27 cellular contexts compared by ENCODE assay signal in genomic region chr2:53366570-53366969, GRCh38.
DNase-seq lines count a peak whose midpoint lies in the region; ATAC-seq and TF ChIP-seq lines count a peak whose summit lies in the region.
"Had no signal": no experiment of that assay in that cellular context is flagged by ENCODE, and none has a peak within 500 bp of the region (broad histone marks: within the 10 kb centered on the region; RNA-seq: fewer than 3 reads in every experiment).

No MANE protein-coding gene starts in this region.

- no peak overlapping the region for H3K4me2 ChIP-seq in PC-3 (ENCODE audit: low read length)

- H3K9ac ChIP-seq in PC-3 (ENCODE audit: low read length) = no peak overlapping the region
- H3K9ac ChIP-seq: GM23248 had no signal

- H3K9me3 ChIP-seq in PC-3 (ENCODE audit: low read length) (no peaks in the 10 kb centered on the region), mucosa of descending colon (no peaks in the 10 kb centered on the region)
- H3K9me3 ChIP-seq in effector memory CD4-positive, alpha-beta T cell (ENCODE audit: control insufficient read depth, low read length) = no peaks in the 10 kb centered on the region
- H3K9me3 ChIP-seq: MG63, SJCRH30 had no signal

- TF ChIP-seq CTCF in PC-3 (conservative IDR thresholded peaks at IDR 0.05; ENCODE audit: low read depth, low read length) = no peak
- TF ChIP-seq CTCF in mucosa of descending colon (IDR thresholded peaks at IDR 0.05) = no peak

- no peaks in the 10 kb centered on the region for H3K79me2 ChIP-seq in PC-3 (ENCODE audit: low read length)

- POLR2A ChIA-PET in PC-3 (lab: Charles Lee; ENCODE audit: unreplicated experiment) = no interaction called here

- H3K36me3 ChIP-seq in PC-3 (ENCODE audit: low read depth, low read length) (no peaks in the 10 kb centered on the region), mucosa of descending colon (ENCODE audit: low read depth) (no peaks in the 10 kb centered on the region)
- no peaks in the 10 kb centered on the region for H3K36me3 ChIP-seq in effector memory CD4-positive, alpha-beta T cell (ENCODE audit: control insufficient read depth, insufficient read depth, low read length)
- H3K36me3 ChIP-seq: MG63, SJCRH30 had no signal

- no TSS peak for BruUV-seq in PC-3 (replicated peaks; lab: Mats Ljungman, UMichigan)

- H3F3A ChIP-seq in PC-3 (ENCODE audit: low read length, unreplicated experiment) = no peaks in the 10 kb centered on the region

- DNase-seq in LoVo (ENCODE audit: low spot score) = peak; percentile 20
- DNase-seq in NCI-H2081 (lab: John Stamatoyannopoulos, UW) = peak; percentile 18 to 79
- no peak for DNase-seq in PC-3
- DNase-seq in mucosa of descending colon = peak in 1 of 3 donors; percentile 27
- no peak for DNase-seq in effector memory CD4-positive, alpha-beta T cell
- no peak for DNase-seq in RKO (ENCODE audit: low spot score)
- DNase-seq: C1 segment of cervical spinal cord; CD4-positive, alpha-beta memory T cell; DMS 273 treated with DMSO at 0.1 percent for 48 hours; DMS79; EL; GDM1; GM23248; H7; HFFc6; MG63; NCI-H1436; NCI-H187; NCI-H2107; NCI-H524; OCI-M1; SJCRH30 had no signal

- ATAC-seq in PC-3 (no peak), mucosa of descending colon (peak; percentile 84), HG03039 (IDR thresholded peaks at IDR 0.05; ENCODE audit: unreplicated experiment) (no peak)
- ATAC-seq: GM12878, K562, Right ventricle myocardium inferior, SK-N-SH treated with all-trans-retinoic acid at 6 μM for 48 hours had no signal

- H3K9me2 ChIP-seq in PC-3 (replicated peaks; ENCODE audit: low read length) = no peaks in the 10 kb centered on the region

- intact Hi-C loops in PC-3 (cut with micrococcal nuclease) = no loop called here
- intact Hi-C loops in mucosa of descending colon (cut with DNase I, micrococcal nuclease) = no loop called here

- no peaks in the 10 kb centered on the region for H4K20me1 ChIP-seq in PC-3 (ENCODE audit: low read length)

- peak overlapping the region; percentile 35; the same call in 1 of the 2 replicates for H2AFZ ChIP-seq in PC-3 (ENCODE audit: low read length)
- H2AFZ ChIP-seq: GM23248 had no signal

- H3K27me3 ChIP-seq in PC-3 (ENCODE audit: low read length) = no peaks in the 10 kb centered on the region
- no peaks in the 10 kb centered on the region for H3K27me3 ChIP-seq in effector memory CD4-positive, alpha-beta T cell (replicated peaks; ENCODE audit: control insufficient read depth, insufficient read depth, low read length, poor library complexity, severe bottlenecking)
- H3K27me3 ChIP-seq: MG63, SJCRH30 had no signal

- CTCF ChIA-PET in PC-3 (lab: Charles Lee) = no interaction called here

- H3K4me3 ChIP-seq in PC-3 (ENCODE audit: low read length) (no peak overlapping the region), mucosa of descending colon (no peak overlapping the region)
- H3K4me3 ChIP-seq in effector memory CD4-positive, alpha-beta T cell (ENCODE audit: insufficient read depth, low read depth, low read length, poor library complexity, severe bottlenecking) = no peak overlapping the region
- H3K4me3 ChIP-seq: GM12878, GM23248, K562, MG63, SJCRH30 had no signal

- H3K27ac ChIP-seq in PC-3 (ENCODE audit: low read length) = no peak overlapping the region
- no peak overlapping the region for H3K27ac ChIP-seq in effector memory CD4-positive, alpha-beta T cell (ENCODE audit: insufficient read depth, low read length, poor library complexity, severe bottlenecking)
- H3K27ac ChIP-seq: GM23248, SJCRH30 had no signal

- H3K4me1 ChIP-seq in PC-3 (ENCODE audit: insufficient read depth, low read length) (no peaks in the 10 kb centered on the region), mucosa of descending colon (ENCODE audit: low read depth) (no peaks in the 10 kb centered on the region)
- no peaks in the 10 kb centered on the region for H3K4me1 ChIP-seq in effector memory CD4-positive, alpha-beta T cell (ENCODE audit: control insufficient read depth, insufficient read depth, low read length, poor library complexity, severe bottlenecking)
- H3K4me1 ChIP-seq: SJCRH30 had no signal

Comparison
In these comparisons a context has a peak if more than half of its experiments do, and no peak if none do; other contexts are left out.
1. DNase-seq: peak in LoVo (single experiment) and NCI-H2081 (2 of 2); none in PC-3 (single experiment), effector memory CD4-positive, alpha-beta T cell (0 of 3) and RKO (single experiment).